19 cellular contexts compared by ENCODE assay signal in genomic region chr3:141354517-141354916, GRCh38. TPM values are rescaled to one million over a fixed set of nuclear protein-coding genes. Genes with fewer than 3 reads are reported as not detected.
DNase-seq lines count a peak whose midpoint lies in the region; ATAC-seq and TF ChIP-seq lines count a peak whose summit lies in the region.
"Had no signal": no experiment of that assay in that cellular context is flagged by ENCODE, and none has a peak within 500 bp of the region (broad histone marks: within the 10 kb centered on the region; RNA-seq: fewer than 3 reads in every experiment).

No MANE protein-coding gene starts in this region.

- H3K27me3 ChIP-seq in IMR-90 (ENCODE audit: control insufficient read depth, insufficient read depth, low read length) (no peaks in the 10 kb centered on the region), hepatocyte (no peaks in the 10 kb centered on the region), neural progenitor cell (no peaks in the 10 kb centered on the region)
- H3K27me3 ChIP-seq: BLaER1 had no signal

- peaks cover 3% of the 10 kb centered on the region; the same call in 1 of the 2 replicates for H3K9me1 ChIP-seq in IMR-90 (ENCODE audit: insufficient read depth, low read length)

- POLR2A ChIA-PET in IMR-90 (lab: Charles Lee; ENCODE audit: unreplicated experiment) = no interaction called here

- H2BK15ac ChIP-seq in IMR-90 (ENCODE audit: low read depth, low read length) = no peak overlapping the region; the same call in 2 of the 3 replicates

- no peak overlapping the region for H2BK20ac ChIP-seq in IMR-90 (ENCODE audit: low read depth, low read length)

- no peak overlapping the region for H2AK9ac ChIP-seq in IMR-90 (replicated peaks; ENCODE audit: low read depth, low read length, poor library complexity)

- no peak overlapping the region for H2BK5ac ChIP-seq in IMR-90 (ENCODE audit: low read depth, low read length, poor library complexity, severe bottlenecking)

- DNase-seq in IMR-90 (no peak), hepatocyte (ENCODE audit: low spot score) (no peak), neural progenitor cell (ENCODE audit: low spot score) (no peak), GM13977 (ENCODE audit: low spot score) (no peak), hippocampal formation (lab: John Stamatoyannopoulos, UW) (no peak), germinal center (ENCODE audit: low spot score) (no peak)
- DNase-seq: Caco-2; CD4-positive, CD25-positive, alpha-beta regulatory T cell; CD8-positive, alpha-beta T cell; DMS153; DND-41; H7; HCEC 1CT had no signal

- no peak overlapping the region for H3K9ac ChIP-seq in IMR-90 (ENCODE audit: low read depth, low read length)
- H3K9ac ChIP-seq in neural progenitor cell = no peak overlapping the region
- H3K9ac ChIP-seq: BLaER1 had no signal

- H3K4me1 ChIP-seq in IMR-90 (ENCODE audit: control insufficient read depth, insufficient read depth, low read length) (peaks cover 9% of the 10 kb centered on the region), hepatocyte (ENCODE audit: insufficient read depth) (peaks cover 5% of the 10 kb centered on the region), neural progenitor cell (peaks cover 15% of the 10 kb centered on the region)
- H3K4me1 ChIP-seq: BLaER1 had no signal

- H3K4me3 Mint-ChIP-seq in brain (no peak overlapping the region), neural progenitor cell (no peak overlapping the region)
- H3K4me3 Mint-ChIP-seq: B cell; CD4-positive, CD25-positive, alpha-beta regulatory T cell; CD8-positive, alpha-beta T cell had no signal

- CTCF ChIA-PET in IMR-90 (lab: Yijun Ruan, JAX) = no interaction called here

- peaks cover 5% of the 10 kb centered on the region for H3F3A ChIP-seq in neural progenitor cell (ENCODE audit: low read depth)

- H3K9me3 Mint-ChIP-seq in brain (peaks cover 0 to 6% (median 3%) of the 10 kb centered on the region in 5 experiments), neural progenitor cell (no peaks in the 10 kb centered on the region)
- H3K9me3 Mint-ChIP-seq: CD8-positive, alpha-beta T cell had no signal

- in situ Hi-C loops in IMR-90 (cut with MboI; ENCODE audit: low sequenced_read_pairs) = no loop called here
- in situ Hi-C loops in GM13977 (cut with MboI; ENCODE audit: low pct_unique_long_range_greater_than_20kb, low sequenced_read_pairs, unreplicated experiment) = no loop called here

- no TSS peak for BruUV-seq in IMR-90 (replicated peaks; lab: Mats Ljungman, UMichigan)

- H3K4me1 Mint-ChIP-seq in brain (peaks cover 20% of the 10 kb centered on the region), neural progenitor cell (peaks cover 23% of the 10 kb centered on the region)
- H3K4me1 Mint-ChIP-seq: B cell had no signal

- H3K4me3 ChIP-seq in IMR-90 (ENCODE audit: insufficient read depth, low read depth, low read length) = no peak overlapping the region
- H3K4me3 ChIP-seq in hepatocyte = no peak overlapping the region
- no peak overlapping the region for H3K4me3 ChIP-seq in neural progenitor cell
- H3K4me3 ChIP-seq: BLaER1 had no signal

- H3K4ac ChIP-seq in IMR-90 (ENCODE audit: low read depth, low read length) = no peak overlapping the region; the same call in 1 of the 2 replicates

- H2BK120ac ChIP-seq in IMR-90 (ENCODE audit: low read depth, low read length) = no peak overlapping the region

- H3K9me3 ChIP-seq in IMR-90 (ENCODE audit: control insufficient read depth, insufficient read depth, low read length) (no peaks in the 10 kb centered on the region), hepatocyte (ENCODE audit: low read depth) (no peaks in the 10 kb centered on the region), neural progenitor cell (ENCODE audit: low read depth) (no peaks in the 10 kb centered on the region)
- H3K9me3 ChIP-seq: BLaER1, Caco-2 had no signal

- H3K23ac ChIP-seq in IMR-90 (ENCODE audit: low read depth, low read length) = no peak overlapping the region

- TF ChIP-seq POLR2A in IMR-90 (IDR thresholded peaks at IDR 0.05; ENCODE audit: low read depth, low read length) = no peak

- no peak overlapping the region for H4K8ac ChIP-seq in IMR-90 (ENCODE audit: low read depth in 2 of 2, low read length in 2 of 2)

- H3K4me2 ChIP-seq in IMR-90 (ENCODE audit: low read depth, low read length) = no peak overlapping the region
- H3K4me2 ChIP-seq in hepatocyte = no peak overlapping the region
- H3K4me2 ChIP-seq in neural progenitor cell = peak overlapping the region; percentile 25
- H3K4me2 ChIP-seq: BLaER1 had no signal

- no peaks in the 10 kb centered on the region for H3K79me1 ChIP-seq in IMR-90 (ENCODE audit: low read depth in 1 of 2, low read length in 2 of 2)

- H3K27ac Mint-ChIP-seq in brain (peak overlapping the region in 3 of 5 experiments; percentile 32 to 59 (median 55)), neural progenitor cell (peak overlapping the region; percentile 80)
- H3K27ac Mint-ChIP-seq: B cell; CD8-positive, alpha-beta T cell had no signal

- H4K91ac ChIP-seq in IMR-90 (ENCODE audit: insufficient read depth, low read depth, low read length) = peak overlapping the region; percentile 32; the same call in 1 of the 2 replicates

- H2AFZ ChIP-seq in IMR-90 (replicated peaks; ENCODE audit: low read length, poor library complexity) = no peak overlapping the region
- no peak overlapping the region for H2AFZ ChIP-seq in hepatocyte
- peak overlapping the region; percentile 23 for H2AFZ ChIP-seq in neural progenitor cell (replicated peaks)

- TF ChIP-seq CTCF in IMR-90 (conservative IDR thresholded peaks at IDR 0.05; ENCODE audit: low read depth, low read length) (no peak), brain (conservative IDR thresholded peaks at IDR 0.05) (no peak), hepatocyte (IDR thresholded peaks at IDR 0.05; ENCODE audit: poor library complexity) (no peak), neural progenitor cell (IDR thresholded peaks at IDR 0.05) (no peak), GM13977 (IDR thresholded peaks at IDR 0.05; ENCODE audit: extremely low read depth, insufficient read depth, missing control alignments) (no peak)

- dilution Hi-C loops in IMR-90 (cut with HindIII; ENCODE audit: low sequenced_read_pairs, unreplicated experiment) = no loop called here

- H4K20me1 ChIP-seq in IMR-90 (ENCODE audit: insufficient read depth, low read length) (no peaks in the 10 kb centered on the region), hepatocyte (ENCODE audit: insufficient read depth, poor library complexity, severe bottlenecking) (no peaks in the 10 kb centered on the region), neural progenitor cell (ENCODE audit: low read depth) (no peaks in the 10 kb centered on the region)
- H4K20me1 ChIP-seq: BLaER1 had no signal

- H3K27ac ChIP-seq in IMR-90 (ENCODE audit: insufficient read depth, low read length) (no peak overlapping the region), hepatocyte (peak overlapping the region; percentile 28), neural progenitor cell (peak overlapping the region; percentile 55)
- H3K27ac ChIP-seq: 22Rv1, BLaER1, C4-2B had no signal

- intact Hi-C loops in IMR-90 (cut with micrococcal nuclease) = no loop called here

- H3K36me3 ChIP-seq in IMR-90 (ENCODE audit: control insufficient read depth, insufficient read depth, low read length) = no peaks in the 10 kb centered on the region
- no peaks in the 10 kb centered on the region for H3K36me3 ChIP-seq in hepatocyte (replicated peaks; ENCODE audit: insufficient read depth, low read depth)
- H3K36me3 ChIP-seq in neural progenitor cell = no peaks in the 10 kb centered on the region
- H3K36me3 ChIP-seq: BLaER1 had no signal

- H3K36me3 Mint-ChIP-seq in brain (no peaks in the 10 kb centered on the region), neural progenitor cell (no peaks in the 10 kb centered on the region)
- H3K36me3 Mint-ChIP-seq: CD4-positive, CD25-positive, alpha-beta regulatory T cell; CD8-positive, alpha-beta T cell had no signal

- TF ChIP-seq RAD21 in IMR-90 (IDR thresholded peaks at IDR 0.05; ENCODE audit: low read length) = no peak

- H3K14ac ChIP-seq in IMR-90 (replicated peaks; ENCODE audit: low read depth, low read length) = no peak overlapping the region

- H4K5ac ChIP-seq in IMR-90 (ENCODE audit: low read depth, low read length) = peak overlapping the region; percentile 36; the same call in 1 of the 2 replicates

- H2AK5ac ChIP-seq in IMR-90 (ENCODE audit: low read depth, low read length) = no peak overlapping the region

- H3K18ac ChIP-seq in IMR-90 (ENCODE audit: low read depth, low read length) = 0 out of 2 replicates have a peak overlapping the region, but pooled peaks have one; percentile 49

- H3K27me3 Mint-ChIP-seq in brain = peaks cover 17% of the 10 kb centered on the region
- peaks cover 6% of the 10 kb centered on the region for H3K27me3 Mint-ChIP-seq in neural progenitor cell (ENCODE audit: insufficient read depth, low read depth)

- H3K79me2 ChIP-seq in hepatocyte (peaks cover 6% of the 10 kb centered on the region), neural progenitor cell (ENCODE audit: low read depth) (no peaks in the 10 kb centered on the region)

- H3K9me2 ChIP-seq in hepatocyte (replicated peaks; ENCODE audit: insufficient read depth) = no peaks in the 10 kb centered on the region

- no peak overlapping the region for H3K56ac ChIP-seq in IMR-90 (ENCODE audit: extremely low read depth, insufficient read depth, low read length)

- WGBS in IMR-90 (ENCODE audit: extremely low coverage in 2 of 2, insufficient read length in 1 of 2), 2 experiments = no CpG with 5 or more reads among the region's 3 CpGs
- 94% methylated on average over 3 of the region's 3 CpGs for WGBS in hepatocyte (ENCODE audit: low lambda C conversion rate, missing lambda C conversion rate)

- ATAC-seq in IMR-90 (ENCODE audit: low read depth) = no peak
- ATAC-seq in GM21390 (IDR thresholded peaks at IDR 0.05; ENCODE audit: unreplicated experiment) = no peak
- ATAC-seq: CD8-positive, alpha-beta T cell had no signal

TF ChIP-seq in IMR-90, 13 proteins besides CTCF, POLR2A, EP300 and RAD21 (continues in another document):
- TF ChIP-seq USF2 (IDR thresholded peaks at IDR 0.05; ENCODE audit: low read depth, low read length) (no peak), BHLHE40 (IDR thresholded peaks at IDR 0.05; ENCODE audit: low read depth, low read length) (no peak), NFE2L2 (IDR thresholded peaks at IDR 0.05; ENCODE audit: low read depth, low read length) (no peak), CEBPB (IDR thresholded peaks at IDR 0.05; ENCODE audit: low read depth, low read length) (no peak)

RNA-seq across cellular contexts. Expression of gene ZBTB38, which starts 13.8 kb away (rescaled TPM):
- total RNA-seq in IMR-90 (2012; rRNA removed) (230 and 274 TPM in 2 replicates), hepatocyte (122 and 140 TPM in 2 replicates), neural progenitor cell (ENCODE audit: low replicate concordance) (16.9 and 24.5 TPM in 2 replicates)
- polyA plus RNA-seq in IMR-90 (2012; rRNA removed) (44.9 and 45.1 TPM in 2 replicates), brain (ENCODE audit: insufficient read depth, low read depth, low replicate concordance) (6.0 TPM), hepatocyte (31.6 and 32.7 TPM in 2 replicates)
- 15.3 and 16.3 TPM in 2 replicates for polyA plus RNA-seq in IMR-90 (2012; cell fraction: cytosol; rRNA removed)
- polyA plus RNA-seq in IMR-90 (2012; cell fraction: nucleus; rRNA removed; ENCODE audit: low replicate concordance) = 12.9 and 53.4 TPM in 2 replicates
